ENCODE assay signal across 18 cellular contexts in genomic region chr11:36109499-36109849, GRCh38.
A peak's percentile ranks its signal among the peaks of the same experiment; 100 is the strongest.
DNase-seq lines count a peak whose midpoint lies in the region; ATAC-seq, FAIRE-seq and TF ChIP-seq lines count a peak whose summit lies in the region.
"Had no signal": no experiment of that assay in that cellular context is flagged by ENCODE, and none has a peak within 500 bp of the region (broad histone marks: within the 10 kb centered on the region; RNA-seq: fewer than 3 reads in every experiment).

No MANE protein-coding gene starts in this region.

- H3K27ac Mint-ChIP-seq in astrocyte (ENCODE audit: unreplicated experiment), result peak overlapping the region; percentile 73
- H3K27ac Mint-ChIP-seq in neural progenitor cell, result peak overlapping the region; percentile 93
- H3K27ac Mint-ChIP-seq: CD4-positive, CD25-positive, alpha-beta regulatory T cell had no signal

- peaks cover 45% of the 10 kb centered on the region for H3K4me1 Mint-ChIP-seq in astrocyte (ENCODE audit: low read depth, unreplicated experiment)
- peaks cover 66% of the 10 kb centered on the region for H3K4me1 Mint-ChIP-seq in neural progenitor cell
- H3K4me1 Mint-ChIP-seq: CD4-positive, CD25-positive, alpha-beta regulatory T cell had no signal

- H3F3A ChIP-seq in neural progenitor cell (ENCODE audit: low read depth), result peaks cover 78% of the 10 kb centered on the region

- H3K9me3 Mint-ChIP-seq in astrocyte (ENCODE audit: unreplicated experiment) (peaks cover 6% of the 10 kb centered on the region), neural progenitor cell (peaks cover 19% of the 10 kb centered on the region)

- DNase-seq in astrocyte (ENCODE audit: low read depth), result no peak
- no peak for DNase-seq in iPS DF 6.9 (ENCODE audit: low read depth, low spot score)
- DNase-seq in neural progenitor cell (ENCODE audit: low spot score), result no peak
- DNase-seq in stimulated activated CD4-positive, alpha-beta T cell treated with anti-CD3 and anti-CD28 coated beads, Interleukin-1b, Interleukin-23, amount 100 ng/mL, for 48 hours, result no peak
- no peak for DNase-seq in urothelium cell line (ENCODE audit: low spot score)
- no peak for DNase-seq in stimulated activated naive CD4-positive, alpha-beta T cell (lab: John Stamatoyannopoulos, UW)
- DNase-seq: ACHN; Calu3; CD4-positive, CD25-positive, alpha-beta regulatory T cell; GDM1; IMR-90; MV-4-11; NCI-H146; NCI-H526; NK-92 treated with Interleukin-12 subunit alpha and Interleukin-12 subunit beta, amount 100 ng/mL, for 24 hours; PC-3 had no signal

- H3K79me2 ChIP-seq in KMS-11 (ENCODE audit: insufficient read depth, low read depth) (no peaks in the 10 kb centered on the region), astrocyte (ENCODE audit: insufficient read depth, low read length) (no peaks in the 10 kb centered on the region), neural progenitor cell (ENCODE audit: low read depth) (peaks cover 50% of the 10 kb centered on the region)

- H3K36me3 Mint-ChIP-seq in astrocyte (ENCODE audit: low read depth, unreplicated experiment), result peaks cover 25% of the 10 kb centered on the region
- peaks cover 24% of the 10 kb centered on the region for H3K36me3 Mint-ChIP-seq in neural progenitor cell
- H3K36me3 Mint-ChIP-seq: CD4-positive, CD25-positive, alpha-beta regulatory T cell had no signal

- no peak for ATAC-seq in GM19395 (IDR thresholded peaks at IDR 0.05; ENCODE audit: unreplicated experiment)
- ATAC-seq: PC-3 had no signal

- H3K9ac ChIP-seq in KMS-11, result no peak overlapping the region; the same call in 1 of the 2 replicates
- no peak overlapping the region for H3K9ac ChIP-seq in astrocyte (ENCODE audit: low read length)
- peak overlapping the region; percentile 32 for H3K9ac ChIP-seq in neural progenitor cell

- H4K20me1 ChIP-seq in KMS-11 (ENCODE audit: insufficient read depth), result no peaks in the 10 kb centered on the region
- peaks cover 18% of the 10 kb centered on the region for H4K20me1 ChIP-seq in astrocyte (ENCODE audit: insufficient read depth, low read length)
- no peaks in the 10 kb centered on the region for H4K20me1 ChIP-seq in neural progenitor cell (ENCODE audit: low read depth)

- TF ChIP-seq CTCF in KMS-11 (conservative IDR thresholded peaks at IDR 0.05; ENCODE audit: low read depth, low read length) (no peak), astrocyte (IDR thresholded peaks at IDR 0.05; ENCODE audit: insufficient read depth, low read depth, low read length) (no peak), neural progenitor cell (IDR thresholded peaks at IDR 0.05) (no peak)

- WGBS in iPS DF 6.9 (ENCODE audit: insufficient coverage, insufficient read length), result no CpG with 5 or more reads among the region's 4 CpGs

- FAIRE-seq in astrocyte (lab: Jason Lieb, UNC) (no peak), urothelium cell line (lab: Jason Lieb, UNC) (no peak)

- peak overlapping the region; percentile 91 for H3K4me2 ChIP-seq in KMS-11
- peak overlapping the region; percentile 4 for H3K4me2 ChIP-seq in astrocyte (ENCODE audit: low read length)
- peak overlapping the region; percentile 66 for H3K4me2 ChIP-seq in neural progenitor cell

- H3K4me3 ChIP-seq in KMS-11 (IDR thresholded peaks at IDR 0.05; ENCODE audit: insufficient read depth, low read depth, low read length) (no peak overlapping the region), astrocyte (ENCODE audit: insufficient read depth, low read depth, low read length) (no peak overlapping the region), iPS DF 6.9 (ENCODE audit: low read length) (no peak overlapping the region), neural progenitor cell (peak overlapping the region; percentile 14)

- H3K27me3 ChIP-seq in KMS-11 (ENCODE audit: insufficient read depth, low read depth), result no peaks in the 10 kb centered on the region
- no peaks in the 10 kb centered on the region for H3K27me3 ChIP-seq in astrocyte (ENCODE audit: insufficient read depth, low read length)
- no peaks in the 10 kb centered on the region for H3K27me3 ChIP-seq in iPS DF 6.9 (ENCODE audit: control insufficient read depth, insufficient read depth, low read length)
- no peaks in the 10 kb centered on the region for H3K27me3 ChIP-seq in neural progenitor cell

- H3K9me3 ChIP-seq in astrocyte (ENCODE audit: insufficient read depth, low read depth, low read length) (no peaks in the 10 kb centered on the region), iPS DF 6.9 (ENCODE audit: control insufficient read depth, insufficient read depth, low read length) (no peaks in the 10 kb centered on the region), neural progenitor cell (ENCODE audit: low read depth) (peaks cover 12% of the 10 kb centered on the region)

- H3K4me3 Mint-ChIP-seq in astrocyte (ENCODE audit: unreplicated experiment) (no peak overlapping the region), neural progenitor cell (peak overlapping the region; percentile 50)
- H3K4me3 Mint-ChIP-seq: CD4-positive, CD25-positive, alpha-beta regulatory T cell had no signal

- H2AFZ ChIP-seq in KMS-11 (ENCODE audit: low read depth) (no peak overlapping the region), astrocyte (ENCODE audit: low read depth, low read length) (no peak overlapping the region), neural progenitor cell (replicated peaks) (no peak overlapping the region)

- H3K4me1 ChIP-seq in KMS-11 (ENCODE audit: low read depth, poor library complexity, severe bottlenecking) (peaks cover 46% of the 10 kb centered on the region), astrocyte (ENCODE audit: insufficient read depth, low read length) (peaks cover 23% of the 10 kb centered on the region), iPS DF 6.9 (ENCODE audit: control insufficient read depth, insufficient read depth, low read length) (peaks cover 11% of the 10 kb centered on the region), neural progenitor cell (peaks cover 60% of the 10 kb centered on the region)

- H3K27me3 Mint-ChIP-seq in astrocyte (ENCODE audit: low read depth, unreplicated experiment) (no peaks in the 10 kb centered on the region), neural progenitor cell (ENCODE audit: insufficient read depth, low read depth) (peaks cover 2% of the 10 kb centered on the region)

- H3K27ac ChIP-seq in KMS-11, result peak overlapping the region; percentile 84
- H3K27ac ChIP-seq in astrocyte (ENCODE audit: low read depth, low read length), result no peak overlapping the region
- peak overlapping the region; percentile 96 for H3K27ac ChIP-seq in iPS DF 6.9 (ENCODE audit: low read length)
- H3K27ac ChIP-seq in neural progenitor cell, result peak overlapping the region; percentile 100

- H3K36me3 ChIP-seq in KMS-11 (ENCODE audit: insufficient read depth), result no peaks in the 10 kb centered on the region
- H3K36me3 ChIP-seq in astrocyte (ENCODE audit: insufficient read depth, low read length), result no peaks in the 10 kb centered on the region
- H3K36me3 ChIP-seq in iPS DF 6.9 (ENCODE audit: control insufficient read depth, insufficient read depth, low read length), result no peaks in the 10 kb centered on the region
- H3K36me3 ChIP-seq in neural progenitor cell, result peaks cover 25% of the 10 kb centered on the region

Comparison
In these comparisons a context has a peak if more than half of its experiments do, and no peak if none do; other contexts are left out.
1. H3K4me2 ChIP-seq: peak in every context shown above with its lines; median percentile 91 in KMS-11; 66 in neural progenitor cell; 4 in astrocyte.